ENCODE assay signal across 8 cellular contexts in the genomic region with DNA sequence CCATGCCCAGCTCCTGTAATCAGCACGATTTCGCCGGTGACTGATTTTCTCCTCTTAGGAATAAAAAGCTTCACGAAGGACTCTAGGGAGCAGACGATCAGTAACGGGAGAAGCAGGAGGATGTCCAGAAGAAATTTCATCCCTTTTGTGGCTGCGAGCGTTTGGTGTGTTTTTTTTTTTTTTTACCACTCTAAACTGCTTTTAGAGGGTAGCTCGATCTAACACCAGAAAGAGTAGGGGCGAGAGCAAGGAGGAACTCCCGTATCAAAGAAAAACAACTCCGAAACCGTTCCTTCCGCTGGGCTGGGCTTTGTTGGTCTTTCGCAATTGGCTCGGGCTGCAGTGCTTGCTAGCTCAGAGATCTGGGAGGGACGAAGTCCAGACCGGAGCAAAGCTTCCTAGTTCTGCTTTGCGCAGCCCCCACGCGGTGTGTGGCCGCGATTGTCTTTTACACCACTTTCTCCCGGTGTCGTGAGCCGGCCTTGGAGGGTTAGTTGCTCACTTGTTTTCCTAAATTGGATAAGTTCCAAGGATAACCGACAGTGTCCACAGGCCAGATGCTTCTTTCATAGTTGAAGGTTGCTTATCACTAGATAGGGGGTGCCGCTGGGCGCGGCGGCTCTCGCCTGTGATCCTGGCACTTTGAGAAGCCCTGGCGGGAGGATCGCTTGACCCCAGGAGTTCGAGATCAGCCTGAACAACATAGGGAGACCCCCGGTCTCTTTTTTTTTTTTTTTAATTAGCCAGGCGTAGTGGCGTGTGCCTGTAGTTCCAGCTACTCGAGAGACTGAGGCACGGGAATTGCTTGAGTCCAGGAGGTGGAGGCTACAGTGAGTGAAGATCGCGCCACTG. TPM values are rescaled to one million over a fixed set of nuclear protein-coding genes. Genes with fewer than 3 reads are reported as not detected.
DNase-seq lines count a peak whose midpoint lies in the region; TF ChIP-seq lines count a peak whose summit lies in the region.

A gene with protein sequence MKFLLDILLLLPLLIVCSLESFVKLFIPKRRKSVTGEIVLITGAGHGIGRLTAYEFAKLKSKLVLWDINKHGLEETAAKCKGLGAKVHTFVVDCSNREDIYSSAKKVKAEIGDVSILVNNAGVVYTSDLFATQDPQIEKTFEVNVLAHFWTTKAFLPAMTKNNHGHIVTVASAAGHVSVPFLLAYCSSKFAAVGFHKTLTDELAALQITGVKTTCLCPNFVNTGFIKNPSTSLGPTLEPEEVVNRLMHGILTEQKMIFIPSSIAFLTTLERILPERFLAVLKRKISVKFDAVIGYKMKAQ (minus strand): TSS at position 258 of the 852 bp plus-strand sequence. CDS start 118 bp downstream, at position 140.

- peak within 1 kb of the TSS; percentile 58 to 98 (median 85) for H3K9ac ChIP-seq in subcutaneous abdominal adipose tissue (ENCODE audit: low read length in 5 of 5)

- in situ Hi-C loops in SK-MEL-5 (cut with HindIII; ENCODE audit: low pct_unique_long_range_greater_than_20kb, low sequenced_read_pairs) = no loop called here

- H3K36me3 ChIP-seq in neuron (ENCODE audit: insufficient read depth, low read length) (no peaks in the 10 kb centered on the region), subcutaneous abdominal adipose tissue (ENCODE audit: control insufficient read depth in 5 of 5, insufficient read depth in 5 of 5, low read length in 5 of 5) (no peaks in the 10 kb centered on the region)

- peak within 1 kb of the TSS; percentile 91 for H2AFZ ChIP-seq in neuron (ENCODE audit: low read depth, low read length)

- peak; percentile 92 for DNase-seq in GM03348 (ENCODE audit: low spot score)
- peak; percentile 88 for DNase-seq in HEK293T (ENCODE audit: extremely low spot score)
- DNase-seq in MV-4-11 (lab: John Stamatoyannopoulos, UW) = peak; percentile 98
- peak; percentile 93 for DNase-seq in SK-MEL-5 (ENCODE audit: low read depth, low spot score)
- peak; percentile 81 for DNase-seq in activated naive CD4-positive, alpha-beta T cell treated with Interleukin-2 at 50 U/mL for 16 hours
- peak; percentile 94 for DNase-seq in foreskin melanocyte

- H3K27me3 ChIP-seq in neuron (ENCODE audit: insufficient read depth, low read length) (no peaks in the 10 kb centered on the region), subcutaneous abdominal adipose tissue (ENCODE audit: control insufficient read depth in 5 of 5, insufficient read depth in 4 of 5, low read length in 5 of 5) (no peaks in the 10 kb centered on the region)

- POLR2A ChIA-PET in HEK293T (lab: Yijun Ruan, JAX) = interaction anchor here (0.6 to 4.8 kb wide), 15 partner anchors 9 to 171 kb away, joined by 3 to 59 read pairs (median 4); a partner anchor contains a TSS

- peak within 1 kb of the TSS; percentile 87 for H3K27ac ChIP-seq in subcutaneous abdominal adipose tissue (ENCODE audit: low read depth, low read length)

- H3K9me3 ChIP-seq in neuron (ENCODE audit: low read length) = peaks cover 10% of the 10 kb centered on the region
- peaks cover 0 to 5% (median 3%) of the 10 kb centered on the region in 5 donors for H3K9me3 ChIP-seq in subcutaneous abdominal adipose tissue (ENCODE audit: control insufficient read depth in 5 of 5, low read length in 5 of 5)

- H3K4me3 ChIP-seq in neuron (ENCODE audit: low read length) = peak within 1 kb of the TSS; percentile 90
- peak within 1 kb of the TSS; percentile 80 to 91 (median 81) for H3K4me3 ChIP-seq in subcutaneous abdominal adipose tissue (ENCODE audit: low read depth in 1 of 5, low read length in 5 of 5)

- CTCF ChIA-PET in HEK293T (lab: Yijun Ruan, JAX) = interaction anchor here (0.5 to 2.1 kb wide), 5 partner anchors 15 to 470 kb away, joined by 3 to 8 read pairs (median 4); no protein-coding TSS in a partner anchor

- H3K4me1 ChIP-seq in neuron (ENCODE audit: insufficient read depth, low read length) (peaks cover 3% of the 10 kb centered on the region), subcutaneous abdominal adipose tissue (ENCODE audit: control insufficient read depth in 5 of 5, insufficient read depth in 5 of 5, low read length in 5 of 5) (peaks cover 0 to 33% (median 16%) of the 10 kb centered on the region in 5 donors)

TF ChIP-seq in HEK293T, 16 proteins besides CTCF, POLR2A, EP300 and RAD21:
- TF ChIP-seq ELF4 (IDR thresholded peaks at IDR 0.05) (peak; percentile 47), ARNT (IDR thresholded peaks at IDR 0.05) (no peak), L3MBTL2 (conservative IDR thresholded peaks at IDR 0.05) (0 out of 2 replicates have a peak, but pooled peaks have one; percentile 51), SUZ12 (IDR thresholded peaks at IDR 0.05) (no peak), HDGF (IDR thresholded peaks at IDR 0.05; ENCODE audit: borderline replicate concordance) (no peak), BHLHE40 (IDR thresholded peaks at IDR 0.05; ENCODE audit: borderline replicate concordance) (no peak), ZNF384 (IDR thresholded peaks at IDR 0.05) (peak; percentile 78)

RNA-seq across cellular contexts. Expression of the gene that starts here (rescaled TPM):
- total RNA-seq in SK-MEL-5 (2014; rRNA removed; shearing (Covaris generic)) = 44.7 TPM in 2 replicates
- polyA plus RNA-seq in SK-MEL-5 (2015; cell fraction: cytosol; rRNA removed) = 27.5 and 30.1 TPM in 2 replicates
- polyA plus RNA-seq in SK-MEL-5 (2015; cell fraction: nucleus; rRNA removed) = 16.3 and 37.4 TPM in 2 replicates

Comparison
In these comparisons a context has a peak if more than half of its experiments do, and no peak if none do; other contexts are left out.
1. Peak in every context shown above with its lines: DNase-seq, H3K4me3 ChIP-seq and H3K27ac ChIP-seq.